ENCODE assay signal across 2 cellular contexts in genomic region chr1:39690943-39691382, GRCh38.
TF ChIP-seq lines count a peak whose summit lies in the region.

No MANE protein-coding gene starts in this region.

TF ChIP-seq in HCT116, 20 proteins besides CTCF, POLR2A, EP300 and RAD21:
- TF ChIP-seq MAX (IDR thresholded peaks at IDR 0.05) (peak; percentile 23; the same call in 1 of the 2 replicates), POLR2AphosphoS5 (IDR thresholded peaks at IDR 0.05; ENCODE audit: low read depth, low read length) (peak; percentile 68), YY1 (IDR thresholded peaks at IDR 0.05; ENCODE audit: extremely low read depth, insufficient replicate concordance, low read depth, low read length) (no peak), CEBPB (IDR thresholded peaks at IDR 0.05; ENCODE audit: low read depth) (no peak), ZFX (IDR thresholded peaks at IDR 0.05) (no peak)
TF ChIP-seq in HCT116: peak in this region for 2.

TF ChIP-seq in K562, 482 proteins besides CTCF, POLR2A, EP300 and RAD21 (continues in another document):
- 0 out of 2 replicates have a peak, but pooled peaks have one; percentile 11 for TF ChIP-seq CHD2 (IDR thresholded peaks at IDR 0.05; ENCODE audit: low read depth, low read length)
- peak; percentile 44; the same call in 1 of the 2 replicates for TF ChIP-seq NFATC3 (IDR thresholded peaks at IDR 0.05)
- TF ChIP-seq ZNF143 (CRISPR knock-in tag; IDR thresholded peaks at IDR 0.05) = peak; percentile 27; the same call in 1 of the 2 replicates
- no peak for TF ChIP-seq ZNF24 (IDR thresholded peaks at IDR 0.05)
- no peak for TF ChIP-seq POU5F1 (IDR thresholded peaks at IDR 0.05; ENCODE audit: borderline replicate concordance, low read depth, low read length, partially characterized antibody)
- TF ChIP-seq, protein P1, sequence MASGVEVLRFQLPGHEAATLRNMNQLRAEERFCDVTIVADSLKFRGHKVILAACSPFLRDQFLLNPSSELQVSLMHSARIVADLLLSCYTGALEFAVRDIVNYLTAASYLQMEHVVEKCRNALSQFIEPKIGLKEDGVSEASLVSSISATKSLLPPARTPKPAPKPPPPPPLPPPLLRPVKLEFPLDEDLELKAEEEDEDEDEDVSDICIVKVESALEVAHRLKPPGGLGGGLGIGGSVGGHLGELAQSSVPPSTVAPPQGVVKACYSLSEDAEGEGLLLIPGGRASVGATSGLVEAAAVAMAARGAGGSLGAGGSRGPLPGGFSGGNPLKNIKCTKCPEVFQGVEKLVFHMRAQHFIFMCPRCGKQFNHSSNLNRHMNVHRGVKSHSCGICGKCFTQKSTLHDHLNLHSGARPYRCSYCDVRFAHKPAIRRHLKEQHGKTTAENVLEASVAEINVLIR (CRISPR knock-in tag; IDR thresholded peaks at IDR 0.05) = no peak
- no peak for TF ChIP-seq JUNB (CRISPR knock-in tag; conservative IDR thresholded peaks at IDR 0.05)
- TF ChIP-seq, protein P2, sequence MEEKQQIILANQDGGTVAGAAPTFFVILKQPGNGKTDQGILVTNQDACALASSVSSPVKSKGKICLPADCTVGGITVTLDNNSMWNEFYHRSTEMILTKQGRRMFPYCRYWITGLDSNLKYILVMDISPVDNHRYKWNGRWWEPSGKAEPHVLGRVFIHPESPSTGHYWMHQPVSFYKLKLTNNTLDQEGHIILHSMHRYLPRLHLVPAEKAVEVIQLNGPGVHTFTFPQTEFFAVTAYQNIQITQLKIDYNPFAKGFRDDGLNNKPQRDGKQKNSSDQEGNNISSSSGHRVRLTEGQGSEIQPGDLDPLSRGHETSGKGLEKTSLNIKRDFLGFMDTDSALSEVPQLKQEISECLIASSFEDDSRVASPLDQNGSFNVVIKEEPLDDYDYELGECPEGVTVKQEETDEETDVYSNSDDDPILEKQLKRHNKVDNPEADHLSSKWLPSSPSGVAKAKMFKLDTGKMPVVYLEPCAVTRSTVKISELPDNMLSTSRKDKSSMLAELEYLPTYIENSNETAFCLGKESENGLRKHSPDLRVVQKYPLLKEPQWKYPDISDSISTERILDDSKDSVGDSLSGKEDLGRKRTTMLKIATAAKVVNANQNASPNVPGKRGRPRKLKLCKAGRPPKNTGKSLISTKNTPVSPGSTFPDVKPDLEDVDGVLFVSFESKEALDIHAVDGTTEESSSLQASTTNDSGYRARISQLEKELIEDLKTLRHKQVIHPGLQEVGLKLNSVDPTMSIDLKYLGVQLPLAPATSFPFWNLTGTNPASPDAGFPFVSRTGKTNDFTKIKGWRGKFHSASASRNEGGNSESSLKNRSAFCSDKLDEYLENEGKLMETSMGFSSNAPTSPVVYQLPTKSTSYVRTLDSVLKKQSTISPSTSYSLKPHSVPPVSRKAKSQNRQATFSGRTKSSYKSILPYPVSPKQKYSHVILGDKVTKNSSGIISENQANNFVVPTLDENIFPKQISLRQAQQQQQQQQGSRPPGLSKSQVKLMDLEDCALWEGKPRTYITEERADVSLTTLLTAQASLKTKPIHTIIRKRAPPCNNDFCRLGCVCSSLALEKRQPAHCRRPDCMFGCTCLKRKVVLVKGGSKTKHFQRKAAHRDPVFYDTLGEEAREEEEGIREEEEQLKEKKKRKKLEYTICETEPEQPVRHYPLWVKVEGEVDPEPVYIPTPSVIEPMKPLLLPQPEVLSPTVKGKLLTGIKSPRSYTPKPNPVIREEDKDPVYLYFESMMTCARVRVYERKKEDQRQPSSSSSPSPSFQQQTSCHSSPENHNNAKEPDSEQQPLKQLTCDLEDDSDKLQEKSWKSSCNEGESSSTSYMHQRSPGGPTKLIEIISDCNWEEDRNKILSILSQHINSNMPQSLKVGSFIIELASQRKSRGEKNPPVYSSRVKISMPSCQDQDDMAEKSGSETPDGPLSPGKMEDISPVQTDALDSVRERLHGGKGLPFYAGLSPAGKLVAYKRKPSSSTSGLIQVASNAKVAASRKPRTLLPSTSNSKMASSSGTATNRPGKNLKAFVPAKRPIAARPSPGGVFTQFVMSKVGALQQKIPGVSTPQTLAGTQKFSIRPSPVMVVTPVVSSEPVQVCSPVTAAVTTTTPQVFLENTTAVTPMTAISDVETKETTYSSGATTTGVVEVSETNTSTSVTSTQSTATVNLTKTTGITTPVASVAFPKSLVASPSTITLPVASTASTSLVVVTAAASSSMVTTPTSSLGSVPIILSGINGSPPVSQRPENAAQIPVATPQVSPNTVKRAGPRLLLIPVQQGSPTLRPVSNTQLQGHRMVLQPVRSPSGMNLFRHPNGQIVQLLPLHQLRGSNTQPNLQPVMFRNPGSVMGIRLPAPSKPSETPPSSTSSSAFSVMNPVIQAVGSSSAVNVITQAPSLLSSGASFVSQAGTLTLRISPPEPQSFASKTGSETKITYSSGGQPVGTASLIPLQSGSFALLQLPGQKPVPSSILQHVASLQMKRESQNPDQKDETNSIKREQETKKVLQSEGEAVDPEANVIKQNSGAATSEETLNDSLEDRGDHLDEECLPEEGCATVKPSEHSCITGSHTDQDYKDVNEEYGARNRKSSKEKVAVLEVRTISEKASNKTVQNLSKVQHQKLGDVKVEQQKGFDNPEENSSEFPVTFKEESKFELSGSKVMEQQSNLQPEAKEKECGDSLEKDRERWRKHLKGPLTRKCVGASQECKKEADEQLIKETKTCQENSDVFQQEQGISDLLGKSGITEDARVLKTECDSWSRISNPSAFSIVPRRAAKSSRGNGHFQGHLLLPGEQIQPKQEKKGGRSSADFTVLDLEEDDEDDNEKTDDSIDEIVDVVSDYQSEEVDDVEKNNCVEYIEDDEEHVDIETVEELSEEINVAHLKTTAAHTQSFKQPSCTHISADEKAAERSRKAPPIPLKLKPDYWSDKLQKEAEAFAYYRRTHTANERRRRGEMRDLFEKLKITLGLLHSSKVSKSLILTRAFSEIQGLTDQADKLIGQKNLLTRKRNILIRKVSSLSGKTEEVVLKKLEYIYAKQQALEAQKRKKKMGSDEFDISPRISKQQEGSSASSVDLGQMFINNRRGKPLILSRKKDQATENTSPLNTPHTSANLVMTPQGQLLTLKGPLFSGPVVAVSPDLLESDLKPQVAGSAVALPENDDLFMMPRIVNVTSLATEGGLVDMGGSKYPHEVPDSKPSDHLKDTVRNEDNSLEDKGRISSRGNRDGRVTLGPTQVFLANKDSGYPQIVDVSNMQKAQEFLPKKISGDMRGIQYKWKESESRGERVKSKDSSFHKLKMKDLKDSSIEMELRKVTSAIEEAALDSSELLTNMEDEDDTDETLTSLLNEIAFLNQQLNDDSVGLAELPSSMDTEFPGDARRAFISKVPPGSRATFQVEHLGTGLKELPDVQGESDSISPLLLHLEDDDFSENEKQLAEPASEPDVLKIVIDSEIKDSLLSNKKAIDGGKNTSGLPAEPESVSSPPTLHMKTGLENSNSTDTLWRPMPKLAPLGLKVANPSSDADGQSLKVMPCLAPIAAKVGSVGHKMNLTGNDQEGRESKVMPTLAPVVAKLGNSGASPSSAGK (IDR thresholded peaks at IDR 0.05) = 0 out of 2 replicates have a peak, but pooled peaks have one; percentile 16
- TF ChIP-seq EGR1 (conservative IDR thresholded peaks at IDR 0.05) = no peak
- TF ChIP-seq, protein P3, sequence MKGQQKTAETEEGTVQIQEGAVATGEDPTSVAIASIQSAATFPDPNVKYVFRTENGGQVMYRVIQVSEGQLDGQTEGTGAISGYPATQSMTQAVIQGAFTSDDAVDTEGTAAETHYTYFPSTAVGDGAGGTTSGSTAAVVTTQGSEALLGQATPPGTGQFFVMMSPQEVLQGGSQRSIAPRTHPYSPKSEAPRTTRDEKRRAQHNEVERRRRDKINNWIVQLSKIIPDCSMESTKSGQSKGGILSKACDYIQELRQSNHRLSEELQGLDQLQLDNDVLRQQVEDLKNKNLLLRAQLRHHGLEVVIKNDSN (CRISPR knock-in tag; IDR thresholded peaks at IDR 0.05) = 0 out of 2 replicates have a peak, but pooled peaks have one; percentile 42
- TF ChIP-seq UBTF (IDR thresholded peaks at IDR 0.05; ENCODE audit: borderline replicate concordance in 1 of 2, low read depth in 2 of 2, low read length in 2 of 2) = peak in 1 of 2 experiments; percentile 16; a peak in 1 of 4 replicates
- TF ChIP-seq ZNF184 (CRISPR knock-in tag; IDR thresholded peaks at IDR 0.05) = no peak
- 0 out of 2 replicates have a peak, but pooled peaks have one; percentile 25 for TF ChIP-seq ARID4B (CRISPR knock-in tag; IDR thresholded peaks at IDR 0.05)
- peak; percentile 65; the same call in 1 of the 2 replicates for TF ChIP-seq REST (CRISPR knock-in tag; IDR thresholded peaks at IDR 0.05; ENCODE audit: low read depth)
- TF ChIP-seq E2F6 (IDR thresholded peaks at IDR 0.05; ENCODE audit: borderline replicate concordance in 1 of 2, extremely low read depth in 1 of 2, insufficient read depth in 1 of 2, insufficient read length in 1 of 2, low read depth in 1 of 2, low read length in 1 of 2, poor library complexity in 1 of 2, severe bottlenecking in 1 of 2) = peak in 1 of 2 experiments; percentile 80
- no peak for TF ChIP-seq CHCHD3 (CRISPR knock-in tag; IDR thresholded peaks at IDR 0.05)
- TF ChIP-seq MIER1 (IDR thresholded peaks at IDR 0.05; ENCODE audit: low read depth) = 0 out of 2 replicates have a peak, but pooled peaks have one; percentile 48
- TF ChIP-seq MAX (CRISPR knock-in tag; IDR thresholded peaks at IDR 0.05) = peak; percentile 41; the same call in 1 of the 2 replicates
- TF ChIP-seq CCNT2 (IDR thresholded peaks at IDR 0.05; ENCODE audit: borderline replicate concordance, extremely low read depth, insufficient read length, low read depth, low read length) = no peak
- peak; percentile 83 for TF ChIP-seq PCBP1 (IDR thresholded peaks at IDR 0.05; ENCODE audit: low read depth, low read length, poor library complexity, severe bottlenecking)
- peak in 1 of 2 experiments; percentile 52; a peak in 1 of 4 replicates for TF ChIP-seq FOXA3 (CRISPR knock-in tag; conservative IDR thresholded peaks at IDR 0.05 in 1 of 2, IDR thresholded peaks at IDR 0.05 in 1 of 2)
